Comparison of ENCODE assay signal across 30 cellular contexts in genomic region chr2:16030206-16031054, GRCh38.
DNase-seq lines count a peak whose midpoint lies in the region; ATAC-seq and TF ChIP-seq lines count a peak whose summit lies in the region.
"Had no signal": no experiment of that assay in that cellular context is flagged by ENCODE, and none has a peak within 500 bp of the region (broad histone marks: within the 10 kb centered on the region; RNA-seq: fewer than 3 reads in every experiment).

No MANE protein-coding gene starts in this region.

- no peak overlapping the region for H3K14ac ChIP-seq in trophoblast cell (ENCODE audit: low read length)

- peak overlapping the region; percentile 2 for H4K12ac ChIP-seq in trophoblast cell (ENCODE audit: low read depth, low read length)

- no CpG with 5 or more reads among the region's 24 CpGs for WGBS in trophoblast cell (ENCODE audit: extremely low coverage, insufficient coverage, insufficient read length)

- no peak overlapping the region for H3K9ac ChIP-seq in trophoblast cell (ENCODE audit: low read length)
- no peak overlapping the region for H3K9ac ChIP-seq in colonic mucosa (ENCODE audit: low read depth in 2 of 2, low read length in 2 of 2)

- no peak overlapping the region for H4K8ac ChIP-seq in trophoblast cell (ENCODE audit: low read depth, low read length)

- H2AFZ ChIP-seq in trophoblast cell (ENCODE audit: insufficient read depth, low read length, poor library complexity) = no peak overlapping the region

- in situ Hi-C loops in brain microvascular endothelial cell (cut with HindIII; ENCODE audit: low pct_ligation_motif_present, low sequenced_read_pairs) = no loop called here

- peak overlapping the region; percentile 61 for H4K91ac ChIP-seq in trophoblast cell (ENCODE audit: low read depth, low read length)

- no peaks in the 10 kb centered on the region for H3K79me2 ChIP-seq in trophoblast cell (ENCODE audit: control insufficient read depth, insufficient read depth, low read length, poor library complexity)

- no peak overlapping the region for H2BK5ac ChIP-seq in trophoblast cell (ENCODE audit: low read depth, low read length, poor library complexity)

- H3K4me3 ChIP-seq in BE2C (ENCODE audit: low read depth, low read length) (no peak overlapping the region), trophoblast cell (ENCODE audit: low read depth, low read length) (no peak overlapping the region), brain microvascular endothelial cell (ENCODE audit: low read depth, low read length) (no peak overlapping the region), colonic mucosa (no peak overlapping the region)
- H3K4me3 ChIP-seq: body of pancreas, HAP-1, prostate gland, suprapubic skin, uterus had no signal

- H3K23ac ChIP-seq in trophoblast cell (ENCODE audit: low read length) = no peak overlapping the region

- H2AK5ac ChIP-seq in trophoblast cell (ENCODE audit: low read length) = no peak overlapping the region

- peaks cover 23% of the 10 kb centered on the region for H3K9me3 ChIP-seq in BE2C
- H3K9me3 ChIP-seq in trophoblast cell (ENCODE audit: insufficient read depth, low read depth, low read length) = no peaks in the 10 kb centered on the region
- no peaks in the 10 kb centered on the region for H3K9me3 ChIP-seq in colonic mucosa
- H3K9me3 ChIP-seq: body of pancreas, HAP-1, neutrophil, prostate gland, suprapubic skin, uterus had no signal

- peak overlapping the region; percentile 71 for H2BK120ac ChIP-seq in trophoblast cell (ENCODE audit: insufficient read depth, low read length, poor library complexity)

- intact Hi-C loops in colonic mucosa (cut with DNase I) = no loop called here

- H3K36me3 ChIP-seq in BE2C (no peaks in the 10 kb centered on the region), trophoblast cell (ENCODE audit: control insufficient read depth in 1 of 2, insufficient read depth in 2 of 2, low read length in 2 of 2) (no peaks in the 10 kb centered on the region), brain microvascular endothelial cell (replicated peaks) (no peaks in the 10 kb centered on the region), colonic mucosa (no peaks in the 10 kb centered on the region)
- H3K36me3 ChIP-seq: HAP-1, neutrophil, prostate gland, suprapubic skin, uterus had no signal

- no peak for ATAC-seq in HG03457 (IDR thresholded peaks at IDR 0.05; ENCODE audit: unreplicated experiment)
- ATAC-seq: body of pancreas, Panc1 had no signal

- H3K4me1 ChIP-seq in BE2C (peaks cover 14% of the 10 kb centered on the region), trophoblast cell (ENCODE audit: control insufficient read depth in 1 of 2, insufficient read depth in 2 of 2, low read length in 2 of 2) (peaks cover 7 to 10% of the 10 kb centered on the region in 2 experiments), colonic mucosa (no peaks in the 10 kb centered on the region)
- H3K4me1 ChIP-seq: body of pancreas, HAP-1, prostate gland, uterus had no signal

- peaks cover 2% of the 10 kb centered on the region for H3K79me1 ChIP-seq in trophoblast cell (ENCODE audit: low read length)

- peak overlapping the region; percentile 50 for H2BK12ac ChIP-seq in trophoblast cell (ENCODE audit: low read length)

- H3K4ac ChIP-seq in trophoblast cell (ENCODE audit: low read depth, low read length) = no peak overlapping the region

- H3K27ac ChIP-seq in angular gyrus (ENCODE audit: low read depth, low read length) (peak overlapping the region; percentile 72), layer of hippocampus (ENCODE audit: low read depth, low read length) (peak overlapping the region; percentile 64), trophoblast cell (ENCODE audit: low read depth, low read length) (no peak overlapping the region), brain microvascular endothelial cell (no peak overlapping the region), colonic mucosa (no peak overlapping the region)
- H3K27ac ChIP-seq: body of pancreas, neutrophil, prostate gland, suprapubic skin, uterus had no signal

- no peak for TF ChIP-seq CTCF in BE2C (IDR thresholded peaks at IDR 0.05; ENCODE audit: low read depth, low read length)
- no peak for TF ChIP-seq CTCF in brain microvascular endothelial cell (IDR thresholded peaks at IDR 0.05; ENCODE audit: low read depth, low read length, missing control alignments)
- TF ChIP-seq CTCF in colonic mucosa (IDR thresholded peaks at IDR 0.05) = no peak

- DNase-seq in BE2C = peak; percentile 100
- no peak for DNase-seq in trophoblast cell
- DNase-seq in brain microvascular endothelial cell = no peak
- DNase-seq in colonic mucosa = no peak
- DNase-seq in activated T-cell treated with anti-CD3 and anti-CD28 coated beads for 4 hours = no peak
- DNase-seq: activated CD4-positive, alpha-beta memory T cell treated with anti-CD3 and anti-CD28 coated beads for 36 hours; activated CD4-positive, CD25-positive, alpha-beta regulatory T cell treated with anti-CD3 and anti-CD28 coated beads, Interleukin-2, amount 50 U/mL, for 72 hours; activated naive CD4-positive, alpha-beta T cell treated with Interleukin-2 at 50 U/mL for 16 hours; body of pancreas; CD4-positive, alpha-beta memory T cell; effector CD4-positive, alpha-beta T cell; Karpas-422; mesenchymal stem cell; NCI-H1436; NCI-H2081; NCI-H226; NCI-H526 treated with DMSO at 0.1 percent for 48 hours; Right ventricle myocardium superior; stimulated activated CD4-positive, alpha-beta T cell treated with anti-CD3 and anti-CD28 coated beads, Interleukin-15, amount 100 ng/mL, for 24 hours; stimulated activated CD4-positive, alpha-beta T cell treated with anti-CD3 and anti-CD28 coated beads, Interleukin-4, amount 100 ng/mL, for 4 hours; T-helper 2 cell; uterus had no signal

- H3K18ac ChIP-seq in trophoblast cell (ENCODE audit: low read length) = peak overlapping the region; percentile 1

- no peaks in the 10 kb centered on the region for H3K27me3 ChIP-seq in BE2C
- H3K27me3 ChIP-seq in layer of hippocampus (ENCODE audit: control insufficient read depth, insufficient read depth, low read length) = no peaks in the 10 kb centered on the region
- H3K27me3 ChIP-seq in trophoblast cell (ENCODE audit: insufficient read depth, low read length) = no peaks in the 10 kb centered on the region
- H3K27me3 ChIP-seq in brain microvascular endothelial cell (replicated peaks) = no peaks in the 10 kb centered on the region
- H3K27me3 ChIP-seq in colonic mucosa = no peaks in the 10 kb centered on the region
- H3K27me3 ChIP-seq: body of pancreas, neutrophil, uterus had no signal

- no peak overlapping the region for H3K4me2 ChIP-seq in trophoblast cell (ENCODE audit: low read length)

Comparison
In these comparisons a context has a peak if more than half of its experiments do, and no peak if none do; other contexts are left out.
1. H3K27ac ChIP-seq: peak in angular gyrus (single experiment) and layer of hippocampus (single experiment); none in trophoblast cell (single experiment), brain microvascular endothelial cell (single experiment) and colonic mucosa (single experiment).